ENCODE assay signal across 1 cellular context in the genomic region with DNA sequence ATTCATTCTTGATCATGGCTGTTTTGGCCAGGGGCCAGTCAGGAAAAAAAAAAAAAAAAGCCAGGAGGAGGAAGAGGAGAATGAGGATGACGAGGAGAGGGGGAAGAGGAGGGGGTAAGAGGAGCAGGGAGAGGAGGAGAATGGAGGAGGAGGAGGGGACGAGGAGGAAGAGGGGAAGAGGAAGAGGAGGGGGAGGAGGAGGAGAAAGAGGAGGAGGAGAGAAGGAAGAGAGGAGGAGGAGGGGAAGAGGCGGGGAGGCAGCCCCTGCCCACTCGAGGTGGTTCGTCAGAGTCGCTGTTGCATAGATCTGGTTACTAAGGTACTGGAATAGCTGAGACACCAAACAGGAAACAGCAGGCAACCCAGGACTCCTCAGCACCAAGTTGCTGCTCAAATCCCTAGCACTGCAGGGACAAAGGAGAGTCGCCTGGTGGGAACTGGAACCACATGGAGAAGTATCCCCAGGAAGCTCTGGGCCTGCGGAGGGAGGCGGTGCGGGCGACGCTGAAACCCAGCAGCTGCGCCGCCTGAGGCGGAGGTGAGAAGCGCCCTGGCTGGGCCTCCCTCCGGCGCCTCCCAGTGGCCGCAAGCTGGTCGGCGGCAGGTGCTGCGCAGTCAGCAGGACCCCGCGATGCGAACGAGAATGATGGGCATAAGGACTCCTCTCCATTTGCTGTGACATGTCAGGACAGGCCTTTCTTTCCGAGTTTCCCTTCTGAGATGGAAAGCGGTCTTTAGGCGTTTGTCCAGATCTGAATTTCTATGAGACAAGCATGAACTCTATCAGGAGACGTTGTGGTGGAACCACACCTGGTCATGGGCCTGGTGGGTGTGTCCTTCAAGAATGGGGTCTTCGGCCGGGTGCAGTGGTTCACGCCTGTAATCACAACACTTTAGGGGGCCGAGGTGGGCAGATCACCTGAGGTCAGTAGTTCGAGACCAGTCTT.
A peak's percentile ranks its signal among the peaks of the same experiment; 100 is the strongest.
TF ChIP-seq lines count a peak whose summit lies in the region.

No MANE protein-coding gene starts in this region.

TF ChIP-seq in GM12878, 131 proteins besides CTCF, POLR2A, EP300 and RAD21 (continued from another document):
- TF ChIP-seq, protein P1, sequence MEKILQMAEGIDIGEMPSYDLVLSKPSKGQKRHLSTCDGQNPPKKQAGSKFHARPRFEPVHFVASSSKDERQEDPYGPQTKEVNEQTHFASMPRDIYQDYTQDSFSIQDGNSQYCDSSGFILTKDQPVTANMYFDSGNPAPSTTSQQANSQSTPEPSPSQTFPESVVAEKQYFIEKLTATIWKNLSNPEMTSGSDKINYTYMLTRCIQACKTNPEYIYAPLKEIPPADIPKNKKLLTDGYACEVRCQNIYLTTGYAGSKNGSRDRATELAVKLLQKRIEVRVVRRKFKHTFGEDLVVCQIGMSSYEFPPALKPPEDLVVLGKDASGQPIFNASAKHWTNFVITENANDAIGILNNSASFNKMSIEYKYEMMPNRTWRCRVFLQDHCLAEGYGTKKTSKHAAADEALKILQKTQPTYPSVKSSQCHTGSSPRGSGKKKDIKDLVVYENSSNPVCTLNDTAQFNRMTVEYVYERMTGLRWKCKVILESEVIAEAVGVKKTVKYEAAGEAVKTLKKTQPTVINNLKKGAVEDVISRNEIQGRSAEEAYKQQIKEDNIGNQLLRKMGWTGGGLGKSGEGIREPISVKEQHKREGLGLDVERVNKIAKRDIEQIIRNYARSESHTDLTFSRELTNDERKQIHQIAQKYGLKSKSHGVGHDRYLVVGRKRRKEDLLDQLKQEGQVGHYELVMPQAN (conservative IDR thresholded peaks at IDR 0.05) = no peak
- TF ChIP-seq FOXM1 (IDR thresholded peaks at IDR 0.05; ENCODE audit: low read depth, low read length) (no peak), ZNF217 (IDR thresholded peaks at IDR 0.05) (no peak), EGR1 (IDR thresholded peaks at IDR 0.05; ENCODE audit: borderline replicate concordance in 1 of 2, low read depth in 2 of 2, low read length in 2 of 2) (no peak), YBX1 (IDR thresholded peaks at IDR 0.05) (no peak), RAD51 (IDR thresholded peaks at IDR 0.05) (no peak), IKZF1 (conservative IDR thresholded peaks at IDR 0.05) (peak; percentile 66), MEF2A (IDR thresholded peaks at IDR 0.05; ENCODE audit: insufficient read depth, low read depth, low read length) (no peak), TBL1XR1 (IDR thresholded peaks at IDR 0.05; ENCODE audit: low read depth, low read length) (no peak), MTA3 (IDR thresholded peaks at IDR 0.05; ENCODE audit: borderline replicate concordance, low read length) (no peak), SMC3 (IDR thresholded peaks at IDR 0.05; ENCODE audit: borderline replicate concordance, low read length) (peak; percentile 90), KDM1A (IDR thresholded peaks at IDR 0.05; ENCODE audit: borderline replicate concordance) (no peak), CBX3 (IDR thresholded peaks at IDR 0.05; ENCODE audit: borderline replicate concordance, low read depth) (no peak), BMI1 (IDR thresholded peaks at IDR 0.05; ENCODE audit: borderline replicate concordance) (no peak), NFXL1 (IDR thresholded peaks at IDR 0.05; ENCODE audit: borderline replicate concordance) (no peak), LARP7 (IDR thresholded peaks at IDR 0.05) (peak; percentile 67; the same call in 1 of the 2 replicates), POLR2AphosphoS5 (IDR thresholded peaks at IDR 0.05; ENCODE audit: low read length) (no peak), CREM (IDR thresholded peaks at IDR 0.05; ENCODE audit: low read depth) (no peak), SPI1 (IDR thresholded peaks at IDR 0.05; ENCODE audit: borderline replicate concordance, insufficient read depth, low read depth, low read length) (no peak), PAX8 (IDR thresholded peaks at IDR 0.05) (no peak), IRF4 (IDR thresholded peaks at IDR 0.05; ENCODE audit: low read depth, low read length) (no peak), RB1 (IDR thresholded peaks at IDR 0.05; ENCODE audit: borderline replicate concordance) (peak; percentile 57; the same call in 1 of the 2 replicates), RCOR1 (conservative IDR thresholded peaks at IDR 0.05; ENCODE audit: low read depth, low read length) (no peak), ZZZ3 (IDR thresholded peaks at IDR 0.05; ENCODE audit: control insufficient read depth, insufficient read length, low read depth) (no peak)
- TF ChIP-seq, protein P2, sequence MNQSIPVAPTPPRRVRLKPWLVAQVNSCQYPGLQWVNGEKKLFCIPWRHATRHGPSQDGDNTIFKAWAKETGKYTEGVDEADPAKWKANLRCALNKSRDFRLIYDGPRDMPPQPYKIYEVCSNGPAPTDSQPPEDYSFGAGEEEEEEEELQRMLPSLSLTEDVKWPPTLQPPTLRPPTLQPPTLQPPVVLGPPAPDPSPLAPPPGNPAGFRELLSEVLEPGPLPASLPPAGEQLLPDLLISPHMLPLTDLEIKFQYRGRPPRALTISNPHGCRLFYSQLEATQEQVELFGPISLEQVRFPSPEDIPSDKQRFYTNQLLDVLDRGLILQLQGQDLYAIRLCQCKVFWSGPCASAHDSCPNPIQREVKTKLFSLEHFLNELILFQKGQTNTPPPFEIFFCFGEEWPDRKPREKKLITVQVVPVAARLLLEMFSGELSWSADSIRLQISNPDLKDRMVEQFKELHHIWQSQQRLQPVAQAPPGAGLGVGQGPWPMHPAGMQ (IDR thresholded peaks at IDR 0.05; ENCODE audit: borderline replicate concordance) = no peak
- TF ChIP-seq, protein P3, sequence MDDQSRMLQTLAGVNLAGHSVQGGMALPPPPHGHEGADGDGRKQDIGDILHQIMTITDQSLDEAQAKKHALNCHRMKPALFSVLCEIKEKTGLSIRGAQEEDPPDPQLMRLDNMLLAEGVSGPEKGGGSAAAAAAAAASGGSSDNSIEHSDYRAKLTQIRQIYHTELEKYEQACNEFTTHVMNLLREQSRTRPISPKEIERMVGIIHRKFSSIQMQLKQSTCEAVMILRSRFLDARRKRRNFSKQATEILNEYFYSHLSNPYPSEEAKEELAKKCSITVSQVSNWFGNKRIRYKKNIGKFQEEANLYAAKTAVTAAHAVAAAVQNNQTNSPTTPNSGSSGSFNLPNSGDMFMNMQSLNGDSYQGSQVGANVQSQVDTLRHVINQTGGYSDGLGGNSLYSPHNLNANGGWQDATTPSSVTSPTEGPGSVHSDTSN (IDR thresholded peaks at IDR 0.05; ENCODE audit: insufficient replicate concordance, low read depth, low read length) = no peak
- TF ChIP-seq, protein P4, sequence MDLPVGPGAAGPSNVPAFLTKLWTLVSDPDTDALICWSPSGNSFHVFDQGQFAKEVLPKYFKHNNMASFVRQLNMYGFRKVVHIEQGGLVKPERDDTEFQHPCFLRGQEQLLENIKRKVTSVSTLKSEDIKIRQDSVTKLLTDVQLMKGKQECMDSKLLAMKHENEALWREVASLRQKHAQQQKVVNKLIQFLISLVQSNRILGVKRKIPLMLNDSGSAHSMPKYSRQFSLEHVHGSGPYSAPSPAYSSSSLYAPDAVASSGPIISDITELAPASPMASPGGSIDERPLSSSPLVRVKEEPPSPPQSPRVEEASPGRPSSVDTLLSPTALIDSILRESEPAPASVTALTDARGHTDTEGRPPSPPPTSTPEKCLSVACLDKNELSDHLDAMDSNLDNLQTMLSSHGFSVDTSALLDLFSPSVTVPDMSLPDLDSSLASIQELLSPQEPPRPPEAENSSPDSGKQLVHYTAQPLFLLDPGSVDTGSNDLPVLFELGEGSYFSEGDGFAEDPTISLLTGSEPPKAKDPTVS (IDR thresholded peaks at IDR 0.05; ENCODE audit: low read depth, low read length) = no peak
- TF ChIP-seq, protein P5, sequence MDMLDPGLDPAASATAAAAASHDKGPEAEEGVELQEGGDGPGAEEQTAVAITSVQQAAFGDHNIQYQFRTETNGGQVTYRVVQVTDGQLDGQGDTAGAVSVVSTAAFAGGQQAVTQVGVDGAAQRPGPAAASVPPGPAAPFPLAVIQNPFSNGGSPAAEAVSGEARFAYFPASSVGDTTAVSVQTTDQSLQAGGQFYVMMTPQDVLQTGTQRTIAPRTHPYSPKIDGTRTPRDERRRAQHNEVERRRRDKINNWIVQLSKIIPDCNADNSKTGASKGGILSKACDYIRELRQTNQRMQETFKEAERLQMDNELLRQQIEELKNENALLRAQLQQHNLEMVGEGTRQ (IDR thresholded peaks at IDR 0.05; ENCODE audit: borderline replicate concordance, low read depth, low read length) = no peak
- TF ChIP-seq, protein P6, sequence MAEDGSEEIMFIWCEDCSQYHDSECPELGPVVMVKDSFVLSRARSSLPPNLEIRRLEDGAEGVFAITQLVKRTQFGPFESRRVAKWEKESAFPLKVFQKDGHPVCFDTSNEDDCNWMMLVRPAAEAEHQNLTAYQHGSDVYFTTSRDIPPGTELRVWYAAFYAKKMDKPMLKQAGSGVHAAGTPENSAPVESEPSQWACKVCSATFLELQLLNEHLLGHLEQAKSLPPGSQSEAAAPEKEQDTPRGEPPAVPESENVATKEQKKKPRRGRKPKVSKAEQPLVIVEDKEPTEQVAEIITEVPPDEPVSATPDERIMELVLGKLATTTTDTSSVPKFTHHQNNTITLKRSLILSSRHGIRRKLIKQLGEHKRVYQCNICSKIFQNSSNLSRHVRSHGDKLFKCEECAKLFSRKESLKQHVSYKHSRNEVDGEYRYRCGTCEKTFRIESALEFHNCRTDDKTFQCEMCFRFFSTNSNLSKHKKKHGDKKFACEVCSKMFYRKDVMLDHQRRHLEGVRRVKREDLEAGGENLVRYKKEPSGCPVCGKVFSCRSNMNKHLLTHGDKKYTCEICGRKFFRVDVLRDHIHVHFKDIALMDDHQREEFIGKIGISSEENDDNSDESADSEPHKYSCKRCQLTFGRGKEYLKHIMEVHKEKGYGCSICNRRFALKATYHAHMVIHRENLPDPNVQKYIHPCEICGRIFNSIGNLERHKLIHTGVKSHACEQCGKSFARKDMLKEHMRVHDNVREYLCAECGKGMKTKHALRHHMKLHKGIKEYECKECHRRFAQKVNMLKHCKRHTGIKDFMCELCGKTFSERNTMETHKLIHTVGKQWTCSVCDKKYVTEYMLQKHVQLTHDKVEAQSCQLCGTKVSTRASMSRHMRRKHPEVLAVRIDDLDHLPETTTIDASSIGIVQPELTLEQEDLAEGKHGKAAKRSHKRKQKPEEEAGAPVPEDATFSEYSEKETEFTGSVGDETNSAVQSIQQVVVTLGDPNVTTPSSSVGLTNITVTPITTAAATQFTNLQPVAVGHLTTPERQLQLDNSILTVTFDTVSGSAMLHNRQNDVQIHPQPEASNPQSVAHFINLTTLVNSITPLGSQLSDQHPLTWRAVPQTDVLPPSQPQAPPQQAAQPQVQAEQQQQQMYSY (CRISPR knock-in tag; IDR thresholded peaks at IDR 0.05) = no peak
- TF ChIP-seq, protein P7, sequence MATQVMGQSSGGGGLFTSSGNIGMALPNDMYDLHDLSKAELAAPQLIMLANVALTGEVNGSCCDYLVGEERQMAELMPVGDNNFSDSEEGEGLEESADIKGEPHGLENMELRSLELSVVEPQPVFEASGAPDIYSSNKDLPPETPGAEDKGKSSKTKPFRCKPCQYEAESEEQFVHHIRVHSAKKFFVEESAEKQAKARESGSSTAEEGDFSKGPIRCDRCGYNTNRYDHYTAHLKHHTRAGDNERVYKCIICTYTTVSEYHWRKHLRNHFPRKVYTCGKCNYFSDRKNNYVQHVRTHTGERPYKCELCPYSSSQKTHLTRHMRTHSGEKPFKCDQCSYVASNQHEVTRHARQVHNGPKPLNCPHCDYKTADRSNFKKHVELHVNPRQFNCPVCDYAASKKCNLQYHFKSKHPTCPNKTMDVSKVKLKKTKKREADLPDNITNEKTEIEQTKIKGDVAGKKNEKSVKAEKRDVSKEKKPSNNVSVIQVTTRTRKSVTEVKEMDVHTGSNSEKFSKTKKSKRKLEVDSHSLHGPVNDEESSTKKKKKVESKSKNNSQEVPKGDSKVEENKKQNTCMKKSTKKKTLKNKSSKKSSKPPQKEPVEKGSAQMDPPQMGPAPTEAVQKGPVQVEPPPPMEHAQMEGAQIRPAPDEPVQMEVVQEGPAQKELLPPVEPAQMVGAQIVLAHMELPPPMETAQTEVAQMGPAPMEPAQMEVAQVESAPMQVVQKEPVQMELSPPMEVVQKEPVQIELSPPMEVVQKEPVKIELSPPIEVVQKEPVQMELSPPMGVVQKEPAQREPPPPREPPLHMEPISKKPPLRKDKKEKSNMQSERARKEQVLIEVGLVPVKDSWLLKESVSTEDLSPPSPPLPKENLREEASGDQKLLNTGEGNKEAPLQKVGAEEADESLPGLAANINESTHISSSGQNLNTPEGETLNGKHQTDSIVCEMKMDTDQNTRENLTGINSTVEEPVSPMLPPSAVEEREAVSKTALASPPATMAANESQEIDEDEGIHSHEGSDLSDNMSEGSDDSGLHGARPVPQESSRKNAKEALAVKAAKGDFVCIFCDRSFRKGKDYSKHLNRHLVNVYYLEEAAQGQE (IDR thresholded peaks at IDR 0.05; ENCODE audit: low read depth, low read length) = no peak
